In genomic region chr11:59207988-59208432, GRCh38 we compare ENCODE assay signal across 8 cellular contexts. TPM values are rescaled to one million over a fixed set of nuclear protein-coding genes. Genes with fewer than 3 reads are reported as not detected.
A peak's percentile ranks its signal among the peaks of the same experiment; 100 is the strongest.
DNase-seq lines count a peak whose midpoint lies in the region; ATAC-seq and TF ChIP-seq lines count a peak whose summit lies in the region.

No MANE protein-coding gene starts in this region.

- intact Hi-C loops in activated CD4-positive, alpha-beta T cell treated with anti-CD3 and anti-CD28 coated beads, Interleukin-2, amount 10 ng/mL, durations not matched to agents 24 days and 14 days (cut with micrococcal nuclease): loop anchor here (1.0 to 2.0 kb wide), 3 partner anchors 37 to 77 kb away; partner anchors contain the start of gene FAM111A
- intact Hi-C loops in esophagus squamous epithelium (cut with DNase I): loop anchor here (5.0 to 10.0 kb wide), 2 partner anchors 36 to 53 kb away; partner anchors contain the start of gene DTX4

- peaks cover 56% of the 10 kb centered on the region for H3K27me3 Mint-ChIP-seq in activated CD4-positive, alpha-beta T cell treated with anti-CD3 and anti-CD28 coated beads, Interleukin-2, amount 10 ng/mL, durations not matched to agents 24 days and 14 days
- no peaks in the 10 kb centered on the region for H3K27me3 Mint-ChIP-seq in neural crest cell (ENCODE audit: low read depth)

- WGBS in esophagus squamous epithelium, 2 donors: 4 to 10% methylated on average over 3 to 4 of the region's 4 CpGs

- peak overlapping the region; percentile 64 for H3K27ac Mint-ChIP-seq in activated CD4-positive, alpha-beta T cell treated with anti-CD3 and anti-CD28 coated beads, Interleukin-2, amount 10 ng/mL, durations not matched to agents 24 days and 14 days
- H3K27ac Mint-ChIP-seq in neural crest cell (ENCODE audit: unreplicated experiment): peak overlapping the region; percentile 57

- H3K9me3 Mint-ChIP-seq in activated CD4-positive, alpha-beta T cell treated with anti-CD3 and anti-CD28 coated beads, Interleukin-2, amount 10 ng/mL, durations not matched to agents 24 days and 14 days: no peaks in the 10 kb centered on the region
- H3K9me3 Mint-ChIP-seq in neural crest cell: no peaks in the 10 kb centered on the region

- H3K4me1 Mint-ChIP-seq in activated CD4-positive, alpha-beta T cell treated with anti-CD3 and anti-CD28 coated beads, Interleukin-2, amount 10 ng/mL, durations not matched to agents 24 days and 14 days: peaks cover 29% of the 10 kb centered on the region
- peaks cover 23% of the 10 kb centered on the region for H3K4me1 Mint-ChIP-seq in neural crest cell

- peaks cover 0 to 24% (median 0%) of the 10 kb centered on the region in 3 donors for H3K36me3 ChIP-seq in esophagus squamous epithelium

- H3K4me1 ChIP-seq in esophagus squamous epithelium: peaks cover 0 to 22% (median 6%) of the 10 kb centered on the region in 3 donors

- H3K9me3 ChIP-seq in esophagus squamous epithelium: no peaks in the 10 kb centered on the region

- ATAC-seq in GM18502 (IDR thresholded peaks at IDR 0.05; ENCODE audit: poor library complexity, unreplicated experiment): peak; percentile 83
- peak; percentile 63 for ATAC-seq in HG02840 (IDR thresholded peaks at IDR 0.05; ENCODE audit: low FRiP score, unreplicated experiment)

- DNase-seq in AG09309 (ENCODE audit: low read depth) (peak; percentile 39), NCI-H2029 (lab: John Stamatoyannopoulos, UW) (peak; percentile 33), esophagus squamous epithelium (lab: John Stamatoyannopoulos, UW) (no peak), neural crest cell (ENCODE audit: low read depth, low spot score) (peak; percentile 13), occipital lobe (lab: John Stamatoyannopoulos, UW) (no peak)
- peak; percentile 73 for DNase-seq in activated CD4-positive, alpha-beta T cell treated with anti-CD3 and anti-CD28 coated beads, Interleukin-2, amount 10 ng/mL, durations not matched to agents 24 days and 14 days

- peak overlapping the region; percentile 59 for H3K4me3 Mint-ChIP-seq in activated CD4-positive, alpha-beta T cell treated with anti-CD3 and anti-CD28 coated beads, Interleukin-2, amount 10 ng/mL, durations not matched to agents 24 days and 14 days
- H3K4me3 Mint-ChIP-seq in neural crest cell: peak overlapping the region; percentile 74

- H3K36me3 Mint-ChIP-seq in activated CD4-positive, alpha-beta T cell treated with anti-CD3 and anti-CD28 coated beads, Interleukin-2, amount 10 ng/mL, durations not matched to agents 24 days and 14 days (ENCODE audit: low read depth): no peaks in the 10 kb centered on the region
- H3K36me3 Mint-ChIP-seq in neural crest cell (ENCODE audit: low read depth): peaks cover 37% of the 10 kb centered on the region

- no peak for TF ChIP-seq POLR2A in esophagus squamous epithelium (IDR thresholded peaks at IDR 0.05)

- peak overlapping the region in 2 of 4 donors; percentile 21 to 29 for H3K27ac ChIP-seq in esophagus squamous epithelium

- no peak overlapping the region for H3K4me3 ChIP-seq in AG09309 (ENCODE audit: control insufficient read depth, low read depth, low read length)
- peak overlapping the region in 1 of 4 donors; percentile 16 for H3K4me3 ChIP-seq in esophagus squamous epithelium

- TF ChIP-seq CTCF in AG09309 (IDR thresholded peaks at IDR 0.05; ENCODE audit: control insufficient read depth, insufficient read depth, low read depth, low read length, missing control alignments) (peak; percentile 77), esophagus squamous epithelium (IDR thresholded peaks at IDR 0.05) (peak; percentile 66 to 80 (median 71)), neural crest cell (conservative IDR thresholded peaks at IDR 0.05) (peak; percentile 73)

- no peaks in the 10 kb centered on the region for H3K27me3 ChIP-seq in esophagus squamous epithelium

RNA-seq across cellular contexts. Expression of gene MPEG1, which starts 4.7 kb away (rescaled TPM):
- not detected in 2 replicates for total RNA-seq in activated CD4-positive, alpha-beta T cell treated with anti-CD3 and anti-CD28 coated beads, Interleukin-2, amount 10 ng/mL, durations not matched to agents 24 days and 14 days
- total RNA-seq in esophagus squamous epithelium (10 to 100 TPM in 1 of 4 donors, 1 to 10 TPM in 2, under 1 TPM in 1; 0.04 to 19.5 (median 5.1) TPM), neural crest cell (not detected in 2 replicates), occipital lobe (2.8 TPM)

RNA-seq across cellular contexts. Expression of gene DTX4, which starts 36.1 kb away (rescaled TPM):
- 0.17 and 0.47 TPM in 2 replicates for total RNA-seq in activated CD4-positive, alpha-beta T cell treated with anti-CD3 and anti-CD28 coated beads, Interleukin-2, amount 10 ng/mL, durations not matched to agents 24 days and 14 days
- total RNA-seq in esophagus squamous epithelium (1 to 10 TPM; 2.4 to 8.4 (median 4.6) TPM), neural crest cell (129 and 139 TPM in 2 replicates), occipital lobe (43.7 TPM)

Comparison
In these comparisons a context has a peak if more than half of its experiments do, and no peak if none do; other contexts are left out.
1. DNase-seq: peak in AG09309 (single experiment), NCI-H2029 (single experiment), activated CD4-positive, alpha-beta T cell treated with anti-CD3 and anti-CD28 coated beads, Interleukin-2, amount 10 ng/mL, durations not matched to agents 24 days and 14 days (single experiment) and neural crest cell (single experiment); none in esophagus squamous epithelium (single experiment) and occipital lobe (single experiment).
2. Peak in every context shown above with its lines, with median percentiles within 50 percentile points of each other: CTCF ChIP-seq.